1 cellular context compared by ENCODE assay signal in genomic region chr1:235106457-235106856, GRCh38.
TF ChIP-seq lines count a peak whose summit lies in the region.

No MANE protein-coding gene starts in this region.

TF ChIP-seq in GM12878, 131 proteins besides CTCF, POLR2A, EP300 and RAD21:
- TF ChIP-seq CUX1 (IDR thresholded peaks at IDR 0.05; ENCODE audit: insufficient replicate concordance, low read depth, low read length) = no peak
- 0 out of 2 replicates have a peak, but pooled peaks have one; percentile 29 for TF ChIP-seq ZNF384 (IDR thresholded peaks at IDR 0.05; ENCODE audit: borderline replicate concordance, low read depth, low read length)
